In the genomic region with DNA sequence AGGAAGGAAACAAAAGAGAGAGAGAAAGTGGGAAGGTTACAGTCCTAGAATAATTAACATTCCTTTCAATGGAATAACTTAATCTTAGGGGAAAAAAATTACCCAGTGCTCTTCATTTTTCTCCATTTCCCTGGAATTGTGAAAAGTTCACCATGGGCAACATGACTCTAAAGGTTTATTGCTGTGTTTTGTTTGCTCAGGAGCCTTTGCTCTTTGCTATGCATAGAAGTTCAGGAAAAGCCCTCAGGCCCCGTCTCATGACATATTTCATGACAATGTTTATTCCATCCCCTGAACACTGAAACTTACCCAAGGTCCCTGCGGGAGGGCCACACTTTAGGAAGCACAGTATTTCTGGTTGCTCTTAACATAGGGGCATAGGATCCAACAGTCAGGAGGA, we compare ENCODE assay signal across 1 cellular context.
TF ChIP-seq lines count a peak whose summit lies in the region.

No MANE protein-coding gene starts in this region.

TF ChIP-seq in A549, 52 proteins besides CTCF, POLR2A, EP300 and RAD21:
- TF ChIP-seq ZNF302 (CRISPR knock-in tag; IDR thresholded peaks at IDR 0.05) = no peak
- TF ChIP-seq FOSL2 (IDR thresholded peaks at IDR 0.05) = no peak
- peak; percentile 44; the same call in 1 of the 2 replicates for TF ChIP-seq FOSL2 (CRISPR knock-in tag; IDR thresholded peaks at IDR 0.05)
